In genomic region chrX:10482262-10482661, GRCh38 we compare ENCODE assay signal across 11 cellular contexts.
DNase-seq lines count a peak whose midpoint lies in the region; ATAC-seq and TF ChIP-seq lines count a peak whose summit lies in the region.
"Had no signal": no experiment of that assay in that cellular context is flagged by ENCODE, and none has a peak within 500 bp of the region (broad histone marks: within the 10 kb centered on the region; RNA-seq: fewer than 3 reads in every experiment).

No MANE protein-coding gene starts in this region.

- WGBS in heart left ventricle, 4 donors, result 37 to 64% (median 41%) methylated on average over 9 of the region's 9 CpGs

- in situ Hi-C loops in GM13977 (cut with MboI; ENCODE audit: low pct_unique_long_range_greater_than_20kb, low sequenced_read_pairs, unreplicated experiment), result no loop called here
- in situ Hi-C loops in G401 (cut with HindIII; ENCODE audit: low sequenced_read_pairs), result no loop called here

- peaks cover 0 to 11% (median 0%) of the 10 kb centered on the region in 9 donors for H3K36me3 ChIP-seq in heart left ventricle

- peak overlapping the region in 6 of 12 donors; percentile 10 to 32 (median 25) for H3K4me3 ChIP-seq in heart left ventricle
- H3K4me3 ChIP-seq: hepatocyte, neural progenitor cell had no signal

- peak overlapping the region in 11 of 12 donors; percentile 62 to 95 (median 80) for H3K27ac ChIP-seq in heart left ventricle
- H3K27ac ChIP-seq: hepatocyte, neural progenitor cell had no signal

- intact Hi-C loops in heart left ventricle (cut with DNase I), result loop anchor here in 5 of 10 donors (10.0 kb wide), 2 partner anchors 93 to 133 kb away; no protein-coding TSS in a partner anchor

- no peak for TF ChIP-seq POLR2A in heart left ventricle (IDR thresholded peaks at IDR 0.05)

- ATAC-seq in GM21423 (IDR thresholded peaks at IDR 0.05; ENCODE audit: unreplicated experiment) (peak; percentile 98), HG03378 (IDR thresholded peaks at IDR 0.05; ENCODE audit: unreplicated experiment) (peak; percentile 91), heart left ventricle (peak in 3 of 4 donors; percentile 60 to 81 (median 65))

- H3K4me1 ChIP-seq in heart left ventricle, result peaks cover 0 to 43% (median 12%) of the 10 kb centered on the region in 12 donors
- H3K4me1 ChIP-seq: neural progenitor cell had no signal

- no peaks in the 10 kb centered on the region for H3K9me3 ChIP-seq in heart left ventricle

- H3K27me3 ChIP-seq in heart left ventricle, result no peaks in the 10 kb centered on the region
- H3K27me3 ChIP-seq: hepatocyte, neural progenitor cell had no signal

- TF ChIP-seq CTCF in GM13977 (IDR thresholded peaks at IDR 0.05; ENCODE audit: extremely low read depth, insufficient read depth, missing control alignments), result no peak
- TF ChIP-seq CTCF in heart left ventricle (IDR thresholded peaks at IDR 0.05), result no peak

- DNase-seq in GM13977 (ENCODE audit: low spot score) (peak; percentile 7), heart left ventricle (peak; percentile 52 to 65 (median 56)), SW 1271 (lab: John Stamatoyannopoulos, UW) (no peak), G401 (ENCODE audit: low spot score) (no peak), H4 (ENCODE audit: low spot score) (no peak), SK-N-DZ (ENCODE audit: low spot score) (no peak)
- DNase-seq: CD4-positive, CD25-positive, alpha-beta regulatory T cell had no signal

Comparison
In these comparisons a context has a peak if more than half of its experiments do, and no peak if none do; other contexts are left out.
1. DNase-seq: peak in GM13977 (single experiment) and heart left ventricle (5 of 5); none in SW 1271 (0 of 2), G401 (single experiment), H4 (single experiment) and SK-N-DZ (single experiment).
2. Peak in every context shown above with its lines, with median percentiles within 50 percentile points of each other: ATAC-seq.